In the genomic region with DNA sequence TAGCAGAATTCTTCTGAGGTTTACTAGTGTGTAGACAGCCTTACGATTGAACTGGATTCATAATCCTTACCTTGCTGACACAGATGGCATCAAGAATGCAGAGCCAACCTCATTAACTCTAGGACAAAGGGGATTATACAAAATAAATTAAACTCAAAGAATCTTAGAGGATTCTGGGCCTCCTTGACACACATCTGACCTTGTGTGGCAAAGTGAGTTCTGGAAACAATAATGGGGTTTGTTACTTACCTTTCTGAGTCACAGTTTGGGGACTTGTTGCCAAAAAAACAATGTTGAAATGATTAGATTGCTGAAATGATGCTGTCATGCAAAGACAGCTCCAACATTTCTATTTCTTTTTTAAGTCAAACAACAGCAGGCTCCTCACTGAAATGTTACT, we compare ENCODE assay signal across 25 cellular contexts.
"Had no signal": no experiment of that assay in that cellular context is flagged by ENCODE, and none has a peak within 500 bp of the region (broad histone marks: within the 10 kb centered on the region; RNA-seq: fewer than 3 reads in every experiment).

No MANE protein-coding gene starts in this region.

- H3K27ac Mint-ChIP-seq: activated naive CD4-positive, alpha-beta T cell treated with anti-CD3 and anti-CD28 coated beads, Interleukin-2, amount 10 ng/mL, durations not matched to agents 7 days and 5 days; activated naive CD8-positive, alpha-beta T cell treated with anti-CD3 and anti-CD28 coated beads, Interleukin-2, amount 10 ng/mL, durations not matched to agents 7 days and 5 days; activated T-helper 1 cell treated with anti-CD3 and anti-CD28 coated beads, Interleukin-12 subunit alpha, Interleukin-12 subunit beta, Interleukin-2, Interleukin-4 antibody, amounts not matched to agents 30 ng/mL and 10 ng/mL and 1 ng/mL, durations not matched to agents 14 hours and 24 hours and 36 hours; mesothelial cell of epicardium; naive thymus-derived CD4-positive, alpha-beta T cell; stimulated activated naive CD8-positive, alpha-beta T cell treated with anti-CD3 and anti-CD28 coated beads, Interleukin-15, Interleukin-2, amounts not matched to agents 100 ng/mL and 50 ng/mL, for 24 hours; type B pancreatic cell had no signal

- H3K36me3 Mint-ChIP-seq: activated naive CD4-positive, alpha-beta T cell treated with anti-CD3 and anti-CD28 coated beads, Interleukin-2, amount 10 ng/mL, durations not matched to agents 7 days and 5 days; activated naive CD8-positive, alpha-beta T cell treated with anti-CD3 and anti-CD28 coated beads, Interleukin-2, amount 10 ng/mL, durations not matched to agents 7 days and 5 days; mesothelial cell of epicardium; type B pancreatic cell had no signal

- H3K4me3 Mint-ChIP-seq: activated naive CD4-positive, alpha-beta T cell treated with anti-CD3 and anti-CD28 coated beads, Interleukin-2, amount 10 ng/mL, durations not matched to agents 7 days and 5 days; activated naive CD8-positive, alpha-beta T cell treated with anti-CD3 and anti-CD28 coated beads, Interleukin-2, amount 10 ng/mL, durations not matched to agents 7 days and 5 days; activated T-helper 1 cell treated with anti-CD3 and anti-CD28 coated beads, Interleukin-12 subunit alpha, Interleukin-12 subunit beta, Interleukin-2, Interleukin-4 antibody, amounts not matched to agents 30 ng/mL and 10 ng/mL and 1 ng/mL, durations not matched to agents 14 hours and 24 hours and 36 hours; mesothelial cell of epicardium; naive thymus-derived CD4-positive, alpha-beta T cell; stimulated activated naive CD8-positive, alpha-beta T cell treated with anti-CD3 and anti-CD28 coated beads, Interleukin-15, Interleukin-2, amounts not matched to agents 100 ng/mL and 50 ng/mL, for 24 hours; type B pancreatic cell had no signal

- DNase-seq: activated CD4-positive, alpha-beta T cell treated with anti-CD3 and anti-CD28 coated beads for 48 hours; activated CD4-positive, alpha-beta T cell treated with anti-CD3 and anti-CD28 coated beads, Interleukin-2, amount 50 U/mL, for 48 hours; activated CD8-positive, alpha-beta memory T cell treated with anti-CD3 and anti-CD28 coated beads for 24 hours; activated effector memory CD4-positive, alpha-beta T cell treated with anti-CD3 and anti-CD28 coated beads, Interleukin-2, amount 50 U/mL, for 16 hours; activated naive CD4-positive, alpha-beta T cell treated with anti-CD3 and anti-CD28 coated beads, Interleukin-2, amount 10 ng/mL, durations not matched to agents 7 days and 5 days; activated naive CD8-positive, alpha-beta T cell treated with anti-CD3 and anti-CD28 coated beads, Interleukin-2, amount 10 ng/mL, durations not matched to agents 7 days and 5 days; amniotic stem cell; central memory CD4-positive, alpha-beta T cell; glutamatergic neuron; islet precursor cell; left colon; naive thymus-derived CD4-positive, alpha-beta T cell; pancreas; retina; stimulated activated CD4-positive, alpha-beta T cell treated with anti-CD3 and anti-CD28 coated beads, Interleukin-12 subunit alpha, Interleukin-12 subunit beta, amount 100 ng/mL, for 4 hours; stimulated activated CD4-positive, alpha-beta T cell treated with anti-CD3 and anti-CD28 coated beads, Interleukin-4, amount 100 ng/mL, for 1 hour had no signal

- H3K4me1 Mint-ChIP-seq: activated naive CD4-positive, alpha-beta T cell treated with anti-CD3 and anti-CD28 coated beads, Interleukin-2, amount 10 ng/mL, durations not matched to agents 7 days and 5 days; activated naive CD8-positive, alpha-beta T cell treated with anti-CD3 and anti-CD28 coated beads, Interleukin-2, amount 10 ng/mL, durations not matched to agents 7 days and 5 days; naive thymus-derived CD4-positive, alpha-beta T cell had no signal

- H3K27me3 Mint-ChIP-seq: activated naive CD4-positive, alpha-beta T cell treated with anti-CD3 and anti-CD28 coated beads, Interleukin-2, amount 10 ng/mL, durations not matched to agents 7 days and 5 days; activated naive CD8-positive, alpha-beta T cell treated with anti-CD3 and anti-CD28 coated beads, Interleukin-2, amount 10 ng/mL, durations not matched to agents 7 days and 5 days; type B pancreatic cell had no signal

- H3K4me3 ChIP-seq: esophagus muscularis mucosa, pancreas, prostate gland, skin epidermis, vagina had no signal

- ATAC-seq: left colon; naive thymus-derived CD4-positive, alpha-beta T cell; pancreas; sciatic nerve had no signal

- H3K27ac ChIP-seq: esophagus muscularis mucosa, pancreas, prostate gland, vagina had no signal
